8 cellular contexts compared by ENCODE assay signal in the genomic region with DNA sequence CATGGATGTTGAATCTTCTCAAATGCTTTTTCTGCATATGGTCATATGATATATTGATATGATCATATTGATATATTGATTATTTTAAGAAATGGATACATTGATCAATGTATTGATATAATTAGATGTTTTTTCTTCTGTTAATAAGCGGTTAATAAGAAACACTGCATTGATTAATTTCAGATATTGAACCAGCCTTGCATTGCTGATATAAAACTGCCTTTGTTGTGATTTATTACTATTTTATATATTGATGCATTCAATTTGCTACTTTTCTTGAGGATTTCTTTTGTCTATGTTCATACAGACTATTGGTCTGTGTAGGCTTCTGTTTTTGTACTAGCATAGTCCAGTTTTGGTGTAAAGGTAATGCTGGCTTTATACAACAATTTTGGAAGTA.
"Had no signal": no experiment of that assay in that cellular context is flagged by ENCODE, and none has a peak within 500 bp of the region (broad histone marks: within the 10 kb centered on the region; RNA-seq: fewer than 3 reads in every experiment).

No MANE protein-coding gene starts in this region.

- H3K27ac Mint-ChIP-seq: IgD-negative memory B cell had no signal

- ATAC-seq: HepG2 had no signal

- H3K9ac ChIP-seq: KMS-11 had no signal

- H3K4me1 Mint-ChIP-seq: IgD-negative memory B cell had no signal

- FAIRE-seq: HepG2, HTR-8/SVneo had no signal

- H3K36me3 Mint-ChIP-seq: IgD-negative memory B cell had no signal

- H3K4me2 ChIP-seq: KMS-11 had no signal

- DNase-seq: IMR-90, KBM-7, KG1 had no signal

- H3K27ac ChIP-seq: HL-60, KMS-11 had no signal
